ENCODE assay signal across 1 cellular context in the genomic region with DNA sequence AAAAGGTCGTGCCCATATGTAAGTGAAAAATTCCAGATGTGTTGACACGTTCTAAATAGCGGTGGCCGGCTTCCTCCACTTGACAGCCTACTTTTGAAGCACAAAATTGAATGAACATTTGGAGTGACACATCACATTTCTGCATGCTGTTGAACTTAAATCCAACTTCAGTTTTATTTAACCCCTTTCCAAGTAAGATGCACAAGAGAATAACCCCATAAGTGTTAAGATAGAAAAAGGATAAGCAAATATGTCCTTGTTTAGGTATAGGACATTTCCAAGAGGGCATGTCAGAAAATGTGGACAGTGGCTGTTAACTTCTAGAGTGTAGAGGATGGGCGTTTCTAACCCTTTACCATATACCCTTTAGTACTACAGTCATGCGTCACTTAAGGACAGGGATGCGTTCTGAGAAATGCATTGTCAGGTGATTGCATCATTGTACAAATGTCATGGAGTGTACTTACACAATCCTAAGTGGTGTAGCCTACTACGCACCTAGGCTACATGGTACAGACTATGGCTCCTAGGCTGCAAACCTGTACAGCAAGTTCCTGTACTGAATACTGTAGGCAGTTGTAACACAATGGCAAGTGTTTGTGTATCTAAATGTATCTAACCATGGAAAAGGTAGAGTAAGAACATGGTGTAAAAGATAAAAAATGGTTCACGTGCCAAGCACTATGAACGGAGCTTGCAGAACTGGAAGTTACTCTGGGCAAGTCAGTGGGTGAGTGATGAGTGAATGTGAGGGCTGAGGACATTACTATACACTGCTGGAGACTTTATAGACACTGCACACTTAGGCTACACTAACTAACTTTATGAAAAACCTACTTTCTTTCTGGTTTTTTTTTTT.
TF ChIP-seq lines count a peak whose summit lies in the region.

No MANE protein-coding gene starts in this region.

TF ChIP-seq in K562, 482 proteins besides CTCF, POLR2A, EP300 and RAD21 (continued from another document and continues in another):
- TF ChIP-seq, protein P1, sequence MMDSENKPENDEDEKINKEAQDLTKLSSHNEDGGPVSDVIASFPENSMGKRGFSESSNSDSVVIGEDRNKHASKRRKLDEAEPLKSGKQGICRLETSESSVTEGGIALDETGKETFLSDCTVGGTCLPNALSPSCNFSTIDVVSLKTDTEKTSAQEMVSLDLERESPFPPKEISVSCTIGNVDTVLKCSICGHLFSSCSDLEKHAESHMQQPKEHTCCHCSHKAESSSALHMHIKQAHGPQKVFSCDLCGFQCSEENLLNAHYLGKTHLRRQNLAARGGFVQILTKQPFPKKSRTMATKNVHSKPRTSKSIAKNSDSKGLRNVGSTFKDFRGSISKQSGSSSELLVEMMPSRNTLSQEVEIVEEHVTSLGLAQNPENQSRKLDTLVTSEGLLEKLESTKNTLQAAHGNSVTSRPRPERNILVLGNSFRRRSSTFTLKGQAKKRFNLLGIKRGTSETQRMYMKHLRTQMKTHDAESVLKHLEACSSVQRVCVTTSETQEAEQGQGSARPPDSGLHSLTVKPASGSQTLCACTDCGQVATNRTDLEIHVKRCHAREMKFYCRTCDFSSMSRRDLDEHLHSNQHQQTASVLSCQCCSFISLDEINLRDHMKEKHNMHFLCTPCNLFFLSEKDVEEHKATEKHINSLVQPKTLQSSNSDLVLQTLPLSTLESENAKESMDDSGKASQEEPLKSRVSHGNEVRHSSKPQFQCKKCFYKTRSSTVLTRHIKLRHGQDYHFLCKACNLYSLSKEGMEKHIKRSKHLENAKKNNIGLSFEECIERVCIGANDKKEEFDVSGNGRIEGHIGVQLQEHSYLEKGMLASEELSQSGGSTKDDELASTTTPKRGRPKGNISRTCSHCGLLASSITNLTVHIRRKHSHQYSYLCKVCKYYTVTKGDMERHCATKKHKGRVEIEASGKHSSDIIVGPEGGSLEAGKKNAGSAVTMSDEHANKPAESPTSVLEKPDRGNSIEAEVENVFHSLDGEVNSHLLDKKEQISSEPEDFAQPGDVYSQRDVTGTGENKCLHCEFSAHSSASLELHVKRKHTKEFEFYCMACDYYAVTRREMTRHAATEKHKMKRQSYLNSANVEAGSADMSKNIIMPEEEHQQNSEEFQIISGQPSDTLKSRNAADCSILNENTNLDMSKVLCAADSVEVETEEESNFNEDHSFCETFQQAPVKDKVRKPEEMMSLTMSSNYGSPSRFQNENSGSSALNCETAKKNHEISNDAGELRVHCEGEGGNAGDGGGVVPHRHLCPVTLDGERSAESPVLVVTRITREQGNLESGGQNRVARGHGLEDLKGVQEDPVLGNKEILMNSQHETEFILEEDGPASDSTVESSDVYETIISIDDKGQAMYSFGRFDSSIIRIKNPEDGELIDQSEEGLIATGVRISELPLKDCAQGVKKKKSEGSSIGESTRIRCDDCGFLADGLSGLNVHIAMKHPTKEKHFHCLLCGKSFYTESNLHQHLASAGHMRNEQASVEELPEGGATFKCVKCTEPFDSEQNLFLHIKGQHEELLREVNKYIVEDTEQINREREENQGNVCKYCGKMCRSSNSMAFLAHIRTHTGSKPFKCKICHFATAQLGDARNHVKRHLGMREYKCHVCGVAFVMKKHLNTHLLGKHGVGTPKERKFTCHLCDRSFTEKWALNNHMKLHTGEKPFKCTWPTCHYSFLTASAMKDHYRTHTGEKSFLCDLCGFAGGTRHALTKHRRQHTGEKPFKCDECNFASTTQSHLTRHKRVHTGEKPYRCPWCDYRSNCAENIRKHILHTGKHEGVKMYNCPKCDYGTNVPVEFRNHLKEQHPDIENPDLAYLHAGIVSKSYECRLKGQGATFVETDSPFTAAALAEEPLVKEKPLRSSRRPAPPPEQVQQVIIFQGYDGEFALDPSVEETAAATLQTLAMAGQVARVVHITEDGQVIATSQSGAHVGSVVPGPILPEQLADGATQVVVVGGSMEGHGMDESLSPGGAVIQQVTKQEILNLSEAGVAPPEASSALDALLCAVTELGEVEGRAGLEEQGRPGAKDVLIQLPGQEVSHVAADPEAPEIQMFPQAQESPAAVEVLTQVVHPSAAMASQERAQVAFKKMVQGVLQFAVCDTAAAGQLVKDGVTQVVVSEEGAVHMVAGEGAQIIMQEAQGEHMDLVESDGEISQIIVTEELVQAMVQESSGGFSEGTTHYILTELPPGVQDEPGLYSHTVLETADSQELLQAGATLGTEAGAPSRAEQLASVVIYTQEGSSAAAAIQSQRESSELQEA (IDR thresholded peaks at IDR 0.05; ENCODE audit: low read depth), result no peak
- TF ChIP-seq NFE2 (IDR thresholded peaks at IDR 0.05; ENCODE audit: low read depth) (peak; percentile 84), MTF1 (CRISPR knock-in tag; IDR thresholded peaks at IDR 0.05; ENCODE audit: borderline replicate concordance) (no peak), SMAD4 (CRISPR knock-in tag; conservative IDR thresholded peaks at IDR 0.05) (peak; percentile 98), LEF1 (IDR thresholded peaks at IDR 0.05) (peak; percentile 82), ZNF77 (CRISPR knock-in tag; IDR thresholded peaks at IDR 0.05) (no peak), RFX7 (CRISPR knock-in tag; IDR thresholded peaks at IDR 0.05) (no peak), BCL6 (CRISPR knock-in tag; IDR thresholded peaks at IDR 0.05) (peak; percentile 63; the same call in 1 of the 2 replicates), RB1 (IDR thresholded peaks at IDR 0.05; ENCODE audit: low read depth) (no peak), RBBP5 (IDR thresholded peaks at IDR 0.05; ENCODE audit: borderline replicate concordance, insufficient read depth, low read length, poor library complexity, severe bottlenecking) (no peak), ZNF3 (CRISPR knock-in tag; IDR thresholded peaks at IDR 0.05) (no peak), TRIM24 (IDR thresholded peaks at IDR 0.05) (peak; percentile 98 to 99), HLTF (IDR thresholded peaks at IDR 0.05) (no peak), ZNF217 (CRISPR knock-in tag; IDR thresholded peaks at IDR 0.05) (no peak), ZKSCAN8 (CRISPR knock-in tag; IDR thresholded peaks at IDR 0.05) (no peak), TEAD2 (tag; IDR thresholded peaks at IDR 0.05) (peak; percentile 76; the same call in 1 of the 2 replicates), ZFPM2 (CRISPR knock-in tag; IDR thresholded peaks at IDR 0.05) (no peak), ZC3H4 (CRISPR knock-in tag; IDR thresholded peaks at IDR 0.05; ENCODE audit: borderline replicate concordance) (no peak), ZNF766 (CRISPR knock-in tag; conservative IDR thresholded peaks at IDR 0.05) (peak; percentile 88), TRIM28 (IDR thresholded peaks at IDR 0.05) (peak; percentile 49; the same call in 1 of the 2 replicates)
- TF ChIP-seq, protein P2, sequence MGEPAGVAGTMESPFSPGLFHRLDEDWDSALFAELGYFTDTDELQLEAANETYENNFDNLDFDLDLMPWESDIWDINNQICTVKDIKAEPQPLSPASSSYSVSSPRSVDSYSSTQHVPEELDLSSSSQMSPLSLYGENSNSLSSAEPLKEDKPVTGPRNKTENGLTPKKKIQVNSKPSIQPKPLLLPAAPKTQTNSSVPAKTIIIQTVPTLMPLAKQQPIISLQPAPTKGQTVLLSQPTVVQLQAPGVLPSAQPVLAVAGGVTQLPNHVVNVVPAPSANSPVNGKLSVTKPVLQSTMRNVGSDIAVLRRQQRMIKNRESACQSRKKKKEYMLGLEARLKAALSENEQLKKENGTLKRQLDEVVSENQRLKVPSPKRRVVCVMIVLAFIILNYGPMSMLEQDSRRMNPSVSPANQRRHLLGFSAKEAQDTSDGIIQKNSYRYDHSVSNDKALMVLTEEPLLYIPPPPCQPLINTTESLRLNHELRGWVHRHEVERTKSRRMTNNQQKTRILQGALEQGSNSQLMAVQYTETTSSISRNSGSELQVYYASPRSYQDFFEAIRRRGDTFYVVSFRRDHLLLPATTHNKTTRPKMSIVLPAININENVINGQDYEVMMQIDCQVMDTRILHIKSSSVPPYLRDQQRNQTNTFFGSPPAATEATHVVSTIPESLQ (CRISPR knock-in tag; IDR thresholded peaks at IDR 0.05), result no peak; the same call in 1 of the 2 replicates
- TF ChIP-seq, protein P3, sequence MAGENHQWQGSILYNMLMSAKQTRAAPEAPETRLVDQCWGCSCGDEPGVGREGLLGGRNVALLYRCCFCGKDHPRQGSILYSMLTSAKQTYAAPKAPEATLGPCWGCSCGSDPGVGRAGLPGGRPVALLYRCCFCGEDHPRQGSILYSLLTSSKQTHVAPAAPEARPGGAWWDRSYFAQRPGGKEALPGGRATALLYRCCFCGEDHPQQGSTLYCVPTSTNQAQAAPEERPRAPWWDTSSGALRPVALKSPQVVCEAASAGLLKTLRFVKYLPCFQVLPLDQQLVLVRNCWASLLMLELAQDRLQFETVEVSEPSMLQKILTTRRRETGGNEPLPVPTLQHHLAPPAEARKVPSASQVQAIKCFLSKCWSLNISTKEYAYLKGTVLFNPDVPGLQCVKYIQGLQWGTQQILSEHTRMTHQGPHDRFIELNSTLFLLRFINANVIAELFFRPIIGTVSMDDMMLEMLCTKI (IDR thresholded peaks at IDR 0.05; ENCODE audit: partially characterized antibody), result no peak
- TF ChIP-seq, protein P4, sequence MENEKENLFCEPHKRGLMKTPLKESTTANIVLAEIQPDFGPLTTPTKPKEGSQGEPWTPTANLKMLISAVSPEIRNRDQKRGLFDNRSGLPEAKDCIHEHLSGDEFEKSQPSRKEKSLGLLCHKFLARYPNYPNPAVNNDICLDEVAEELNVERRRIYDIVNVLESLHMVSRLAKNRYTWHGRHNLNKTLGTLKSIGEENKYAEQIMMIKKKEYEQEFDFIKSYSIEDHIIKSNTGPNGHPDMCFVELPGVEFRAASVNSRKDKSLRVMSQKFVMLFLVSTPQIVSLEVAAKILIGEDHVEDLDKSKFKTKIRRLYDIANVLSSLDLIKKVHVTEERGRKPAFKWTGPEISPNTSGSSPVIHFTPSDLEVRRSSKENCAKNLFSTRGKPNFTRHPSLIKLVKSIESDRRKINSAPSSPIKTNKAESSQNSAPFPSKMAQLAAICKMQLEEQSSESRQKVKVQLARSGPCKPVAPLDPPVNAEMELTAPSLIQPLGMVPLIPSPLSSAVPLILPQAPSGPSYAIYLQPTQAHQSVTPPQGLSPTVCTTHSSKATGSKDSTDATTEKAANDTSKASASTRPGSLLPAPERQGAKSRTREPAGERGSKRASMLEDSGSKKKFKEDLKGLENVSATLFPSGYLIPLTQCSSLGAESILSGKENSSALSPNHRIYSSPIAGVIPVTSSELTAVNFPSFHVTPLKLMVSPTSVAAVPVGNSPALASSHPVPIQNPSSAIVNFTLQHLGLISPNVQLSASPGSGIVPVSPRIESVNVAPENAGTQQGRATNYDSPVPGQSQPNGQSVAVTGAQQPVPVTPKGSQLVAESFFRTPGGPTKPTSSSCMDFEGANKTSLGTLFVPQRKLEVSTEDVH (IDR thresholded peaks at IDR 0.05; ENCODE audit: low read depth, partially characterized antibody), result peak; percentile 51
- TF ChIP-seq, protein P5, sequence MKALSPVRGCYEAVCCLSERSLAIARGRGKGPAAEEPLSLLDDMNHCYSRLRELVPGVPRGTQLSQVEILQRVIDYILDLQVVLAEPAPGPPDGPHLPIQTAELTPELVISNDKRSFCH (CRISPR knock-in tag; IDR thresholded peaks at IDR 0.05), result 0 out of 2 replicates have a peak, but pooled peaks have one; percentile 38
- TF ChIP-seq, protein P5 (tag; IDR thresholded peaks at IDR 0.05), result peak; percentile 98
- TF ChIP-seq, protein P6, sequence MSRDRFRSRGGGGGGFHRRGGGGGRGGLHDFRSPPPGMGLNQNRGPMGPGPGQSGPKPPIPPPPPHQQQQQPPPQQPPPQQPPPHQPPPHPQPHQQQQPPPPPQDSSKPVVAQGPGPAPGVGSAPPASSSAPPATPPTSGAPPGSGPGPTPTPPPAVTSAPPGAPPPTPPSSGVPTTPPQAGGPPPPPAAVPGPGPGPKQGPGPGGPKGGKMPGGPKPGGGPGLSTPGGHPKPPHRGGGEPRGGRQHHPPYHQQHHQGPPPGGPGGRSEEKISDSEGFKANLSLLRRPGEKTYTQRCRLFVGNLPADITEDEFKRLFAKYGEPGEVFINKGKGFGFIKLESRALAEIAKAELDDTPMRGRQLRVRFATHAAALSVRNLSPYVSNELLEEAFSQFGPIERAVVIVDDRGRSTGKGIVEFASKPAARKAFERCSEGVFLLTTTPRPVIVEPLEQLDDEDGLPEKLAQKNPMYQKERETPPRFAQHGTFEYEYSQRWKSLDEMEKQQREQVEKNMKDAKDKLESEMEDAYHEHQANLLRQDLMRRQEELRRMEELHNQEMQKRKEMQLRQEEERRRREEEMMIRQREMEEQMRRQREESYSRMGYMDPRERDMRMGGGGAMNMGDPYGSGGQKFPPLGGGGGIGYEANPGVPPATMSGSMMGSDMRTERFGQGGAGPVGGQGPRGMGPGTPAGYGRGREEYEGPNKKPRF (IDR thresholded peaks at IDR 0.05; ENCODE audit: low read depth, low read length), result no peak
- TF ChIP-seq, protein P7, sequence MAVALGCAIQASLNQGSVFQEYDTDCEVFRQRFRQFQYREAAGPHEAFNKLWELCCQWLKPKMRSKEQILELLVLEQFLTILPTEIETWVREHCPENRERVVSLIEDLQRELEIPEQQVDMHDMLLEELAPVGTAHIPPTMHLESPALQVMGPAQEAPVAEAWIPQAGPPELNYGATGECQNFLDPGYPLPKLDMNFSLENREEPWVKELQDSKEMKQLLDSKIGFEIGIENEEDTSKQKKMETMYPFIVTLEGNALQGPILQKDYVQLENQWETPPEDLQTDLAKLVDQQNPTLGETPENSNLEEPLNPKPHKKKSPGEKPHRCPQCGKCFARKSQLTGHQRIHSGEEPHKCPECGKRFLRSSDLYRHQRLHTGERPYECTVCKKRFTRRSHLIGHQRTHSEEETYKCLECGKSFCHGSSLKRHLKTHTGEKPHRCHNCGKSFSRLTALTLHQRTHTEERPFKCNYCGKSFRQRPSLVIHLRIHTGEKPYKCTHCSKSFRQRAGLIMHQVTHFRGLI (CRISPR knock-in tag; IDR thresholded peaks at IDR 0.05), result peak; percentile 68
- TF ChIP-seq, protein P8, sequence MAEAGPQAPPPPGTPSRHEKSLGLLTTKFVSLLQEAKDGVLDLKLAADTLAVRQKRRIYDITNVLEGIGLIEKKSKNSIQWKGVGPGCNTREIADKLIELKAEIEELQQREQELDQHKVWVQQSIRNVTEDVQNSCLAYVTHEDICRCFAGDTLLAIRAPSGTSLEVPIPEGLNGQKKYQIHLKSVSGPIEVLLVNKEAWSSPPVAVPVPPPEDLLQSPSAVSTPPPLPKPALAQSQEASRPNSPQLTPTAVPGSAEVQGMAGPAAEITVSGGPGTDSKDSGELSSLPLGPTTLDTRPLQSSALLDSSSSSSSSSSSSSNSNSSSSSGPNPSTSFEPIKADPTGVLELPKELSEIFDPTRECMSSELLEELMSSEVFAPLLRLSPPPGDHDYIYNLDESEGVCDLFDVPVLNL (CRISPR knock-in tag; IDR thresholded peaks at IDR 0.05; ENCODE audit: low read depth), result no peak
- TF ChIP-seq, protein P9, sequence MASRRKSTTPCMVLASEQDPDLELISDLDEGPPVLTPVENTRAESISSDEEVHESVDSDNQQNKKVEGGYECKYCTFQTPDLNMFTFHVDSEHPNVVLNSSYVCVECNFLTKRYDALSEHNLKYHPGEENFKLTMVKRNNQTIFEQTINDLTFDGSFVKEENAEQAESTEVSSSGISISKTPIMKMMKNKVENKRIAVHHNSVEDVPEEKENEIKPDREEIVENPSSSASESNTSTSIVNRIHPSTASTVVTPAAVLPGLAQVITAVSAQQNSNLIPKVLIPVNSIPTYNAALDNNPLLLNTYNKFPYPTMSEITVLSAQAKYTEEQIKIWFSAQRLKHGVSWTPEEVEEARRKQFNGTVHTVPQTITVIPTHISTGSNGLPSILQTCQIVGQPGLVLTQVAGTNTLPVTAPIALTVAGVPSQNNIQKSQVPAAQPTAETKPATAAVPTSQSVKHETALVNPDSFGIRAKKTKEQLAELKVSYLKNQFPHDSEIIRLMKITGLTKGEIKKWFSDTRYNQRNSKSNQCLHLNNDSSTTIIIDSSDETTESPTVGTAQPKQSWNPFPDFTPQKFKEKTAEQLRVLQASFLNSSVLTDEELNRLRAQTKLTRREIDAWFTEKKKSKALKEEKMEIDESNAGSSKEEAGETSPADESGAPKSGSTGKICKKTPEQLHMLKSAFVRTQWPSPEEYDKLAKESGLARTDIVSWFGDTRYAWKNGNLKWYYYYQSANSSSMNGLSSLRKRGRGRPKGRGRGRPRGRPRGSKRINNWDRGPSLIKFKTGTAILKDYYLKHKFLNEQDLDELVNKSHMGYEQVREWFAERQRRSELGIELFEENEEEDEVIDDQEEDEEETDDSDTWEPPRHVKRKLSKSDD (conservative IDR thresholded peaks at IDR 0.05; ENCODE audit: low read length), result no peak
